ENCODE assay signal across 10 cellular contexts in genomic region chr4:142645478-142646108, GRCh38.
DNase-seq lines count a peak whose midpoint lies in the region; ATAC-seq, FAIRE-seq and TF ChIP-seq lines count a peak whose summit lies in the region.
"Had no signal": no experiment of that assay in that cellular context is flagged by ENCODE, and none has a peak within 500 bp of the region (broad histone marks: within the 10 kb centered on the region; RNA-seq: fewer than 3 reads in every experiment).

No MANE protein-coding gene starts in this region.

- H3K4me3 ChIP-seq in pancreas = no peak overlapping the region
- H3K4me3 ChIP-seq: suprapubic skin had no signal

- no peak for TF ChIP-seq CTCF in endothelial cell (IDR thresholded peaks at IDR 0.05; ENCODE audit: unreplicated experiment)
- no peak for TF ChIP-seq CTCF in pancreas (IDR thresholded peaks at IDR 0.05)
- no peak for TF ChIP-seq CTCF in progenitor cell of endocrine pancreas (IDR thresholded peaks at IDR 0.05; ENCODE audit: unreplicated experiment)

- H3K4me3 Mint-ChIP-seq in stimulated activated naive CD8-positive, alpha-beta T cell treated with anti-CD3 and anti-CD28 coated beads, Interleukin-15, Interleukin-2, amounts not matched to agents 100 ng/mL and 50 ng/mL, for 24 hours = peak overlapping the region; percentile 32
- H3K4me3 Mint-ChIP-seq in endothelial cell (ENCODE audit: unreplicated experiment) (no peak overlapping the region), immature natural killer cell (no peak overlapping the region), progenitor cell of endocrine pancreas (ENCODE audit: low read depth) (no peak overlapping the region)

- 40 to 55% methylated on average over 4 of the region's 4 CpGs for WGBS in pancreas, 2 donors

- H3K4me1 ChIP-seq in pancreas = no peaks in the 10 kb centered on the region
- H3K4me1 ChIP-seq: suprapubic skin had no signal

- no peak overlapping the region for H3K27ac ChIP-seq in pancreas
- H3K27ac ChIP-seq: suprapubic skin had no signal

- peaks cover 18% of the 10 kb centered on the region for H3K36me3 Mint-ChIP-seq in stimulated activated naive CD8-positive, alpha-beta T cell treated with anti-CD3 and anti-CD28 coated beads, Interleukin-15, Interleukin-2, amounts not matched to agents 100 ng/mL and 50 ng/mL, for 24 hours (ENCODE audit: low read depth)
- H3K36me3 Mint-ChIP-seq in endothelial cell (ENCODE audit: low read depth, unreplicated experiment) (peaks cover 4% of the 10 kb centered on the region), immature natural killer cell (peaks cover 0 to 3% (median 0%) of the 10 kb centered on the region in 3 donors), progenitor cell of endocrine pancreas (ENCODE audit: insufficient read depth) (no peaks in the 10 kb centered on the region)

- FAIRE-seq in pancreas (lab: Jason Lieb, UNC) = no peak

- no peaks in the 10 kb centered on the region for H3K36me3 ChIP-seq in pancreas
- H3K36me3 ChIP-seq: suprapubic skin had no signal

- no peak for DNase-seq in stimulated activated naive CD8-positive, alpha-beta T cell treated with anti-CD3 and anti-CD28 coated beads, Interleukin-15, Interleukin-2, amounts not matched to agents 100 U/mL and 50 U/mL, for 24 hours
- DNase-seq in OCI-M1 (lab: John Stamatoyannopoulos, UW) = peak; percentile 79
- DNase-seq in endothelial cell (ENCODE audit: low spot score) = peak; percentile 23
- DNase-seq in AG08395 (ENCODE audit: low spot score) = no peak
- DNase-seq in immature natural killer cell = no peak
- DNase-seq in pancreas = no peak
- DNase-seq in progenitor cell of endocrine pancreas (ENCODE audit: low spot score, unreplicated experiment) = no peak
- DNase-seq: mesendoderm had no signal

- H3K9me3 Mint-ChIP-seq in stimulated activated naive CD8-positive, alpha-beta T cell treated with anti-CD3 and anti-CD28 coated beads, Interleukin-15, Interleukin-2, amounts not matched to agents 100 ng/mL and 50 ng/mL, for 24 hours = peaks cover 35% of the 10 kb centered on the region
- H3K9me3 Mint-ChIP-seq in endothelial cell (ENCODE audit: unreplicated experiment) = peaks cover 5% of the 10 kb centered on the region
- H3K9me3 Mint-ChIP-seq in immature natural killer cell = peaks cover 13 to 35% (median 21%) of the 10 kb centered on the region in 6 donors
- peaks cover 17% of the 10 kb centered on the region for H3K9me3 Mint-ChIP-seq in progenitor cell of endocrine pancreas (ENCODE audit: low read depth)

- H3K27me3 ChIP-seq in pancreas = no peaks in the 10 kb centered on the region
- H3K27me3 ChIP-seq: suprapubic skin had no signal

- H3K4me1 Mint-ChIP-seq in stimulated activated naive CD8-positive, alpha-beta T cell treated with anti-CD3 and anti-CD28 coated beads, Interleukin-15, Interleukin-2, amounts not matched to agents 100 ng/mL and 50 ng/mL, for 24 hours (ENCODE audit: low read depth) = peaks cover 14% of the 10 kb centered on the region
- peaks cover 6% of the 10 kb centered on the region for H3K4me1 Mint-ChIP-seq in endothelial cell (ENCODE audit: unreplicated experiment)
- peaks cover 0 to 9% of the 10 kb centered on the region in 2 donors for H3K4me1 Mint-ChIP-seq in immature natural killer cell
- no peaks in the 10 kb centered on the region for H3K4me1 Mint-ChIP-seq in progenitor cell of endocrine pancreas (ENCODE audit: low read depth)

- intact Hi-C loops in pancreas (cut with DNase I) = no loop called here

- H3K27ac Mint-ChIP-seq in stimulated activated naive CD8-positive, alpha-beta T cell treated with anti-CD3 and anti-CD28 coated beads, Interleukin-15, Interleukin-2, amounts not matched to agents 100 ng/mL and 50 ng/mL, for 24 hours = peak overlapping the region; percentile 54
- H3K27ac Mint-ChIP-seq in endothelial cell (ENCODE audit: unreplicated experiment) = peak overlapping the region; percentile 76
- no peak overlapping the region for H3K27ac Mint-ChIP-seq in immature natural killer cell
- H3K27ac Mint-ChIP-seq in progenitor cell of endocrine pancreas = no peak overlapping the region

- H3K9me3 ChIP-seq in pancreas = no peaks in the 10 kb centered on the region

- ATAC-seq in stimulated activated naive CD8-positive, alpha-beta T cell treated with anti-CD3 and anti-CD28 coated beads, Interleukin-15, Interleukin-2, amounts not matched to agents 100 U/mL and 50 U/mL, for 24 hours = no peak
- no peak for ATAC-seq in pancreas

- no peaks in the 10 kb centered on the region for H3K27me3 Mint-ChIP-seq in stimulated activated naive CD8-positive, alpha-beta T cell treated with anti-CD3 and anti-CD28 coated beads, Interleukin-15, Interleukin-2, amounts not matched to agents 100 ng/mL and 50 ng/mL, for 24 hours
- H3K27me3 Mint-ChIP-seq in endothelial cell (ENCODE audit: unreplicated experiment) (no peaks in the 10 kb centered on the region), immature natural killer cell (ENCODE audit: low read depth in 3 of 3) (no peaks in the 10 kb centered on the region), progenitor cell of endocrine pancreas (no peaks in the 10 kb centered on the region)

Comparison
In these comparisons a context has a peak if more than half of its experiments do, and no peak if none do; other contexts are left out.
1. H3K27ac Mint-ChIP-seq: peak in stimulated activated naive CD8-positive, alpha-beta T cell treated with anti-CD3 and anti-CD28 coated beads, Interleukin-15, Interleukin-2, amounts not matched to agents 100 ng/mL and 50 ng/mL, for 24 hours (single experiment) and endothelial cell (single experiment); none in immature natural killer cell (0 of 6) and progenitor cell of endocrine pancreas (single experiment).
2. DNase-seq: peak in OCI-M1 (single experiment) and endothelial cell (single experiment); none in stimulated activated naive CD8-positive, alpha-beta T cell treated with anti-CD3 and anti-CD28 coated beads, Interleukin-15, Interleukin-2, amounts not matched to agents 100 U/mL and 50 U/mL, for 24 hours (single experiment), AG08395 (single experiment), immature natural killer cell (0 of 3), pancreas (0 of 6) and progenitor cell of endocrine pancreas (single experiment).